29 cellular contexts compared by ENCODE assay signal in the genomic region with DNA sequence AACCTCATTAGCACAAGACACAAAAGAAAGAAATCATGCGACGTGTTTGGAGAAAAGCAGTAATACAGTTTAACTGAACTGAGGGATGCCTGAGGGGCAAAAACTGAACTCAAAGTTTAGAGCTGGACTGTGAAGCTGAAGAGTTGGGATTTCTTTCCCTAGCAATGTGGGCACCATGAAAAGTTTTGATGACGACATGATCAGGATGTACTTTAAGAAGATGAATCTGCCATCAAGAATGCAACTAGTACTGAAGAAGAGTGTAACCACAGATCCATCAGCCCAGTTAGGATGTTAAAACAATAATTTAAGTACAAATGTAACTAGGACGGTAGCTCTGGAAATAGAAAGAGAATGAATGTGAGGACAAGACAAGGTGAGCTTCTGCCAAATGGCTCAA.
"Had no signal": no experiment of that assay in that cellular context is flagged by ENCODE, and none has a peak within 500 bp of the region (broad histone marks: within the 10 kb centered on the region; RNA-seq: fewer than 3 reads in every experiment).

No MANE protein-coding gene starts in this region.

- H3K27me3 ChIP-seq: esophagus squamous epithelium, heart right ventricle, ovary, spleen, tibial nerve, upper lobe of left lung, uterus had no signal

- H3K4me1 Mint-ChIP-seq: naive thymus-derived CD8-positive, alpha-beta T cell; nephron progenitor cell; stimulated activated memory B cell treated with anti-CD40 and anti-IgM and Interleukin-4, amounts not matched to agents 10 μg/mL and 1 μg/mL and 100 μg/mL, for 72 hours had no signal

- H3K36me3 Mint-ChIP-seq: naive thymus-derived CD8-positive, alpha-beta T cell; stimulated activated memory B cell treated with anti-CD40 and anti-IgM and Interleukin-4, amounts not matched to agents 10 μg/mL and 1 μg/mL and 100 μg/mL, for 72 hours had no signal

- H3K4me1 ChIP-seq: esophagus squamous epithelium, heart right ventricle, psoas muscle, spleen, tibial nerve, upper lobe of left lung, uterus had no signal

- FAIRE-seq: endometrium had no signal

- H3K4me3 ChIP-seq: coronary artery, esophagus squamous epithelium, heart right ventricle, lung, ovary, psoas muscle, skin epidermis, spleen, thoracic aorta, tibial nerve, upper lobe of left lung, uterus had no signal

- H3K9me3 ChIP-seq: esophagus squamous epithelium, heart right ventricle, ovary, psoas muscle, spleen, thoracic aorta, tibial nerve, upper lobe of left lung, uterus had no signal

- DNase-seq: dermis blood vessel endothelial cell; effector memory CD8-positive, alpha-beta T cell; erythroblast; esophagus squamous epithelium; foreskin melanocyte; glutamatergic neuron; heart right ventricle; hippocampal formation; islet precursor cell; left ventricle myocardium superior; naive thymus-derived CD8-positive, alpha-beta T cell; nephron progenitor cell; occipital lobe; ovary; posterior cingulate gyrus; psoas muscle; right cardiac atrium; spleen; stimulated activated CD4-positive, alpha-beta T cell treated with anti-CD3 and anti-CD28 coated beads, Interleukin-4, amount 100 ng/mL, for 4 hours; upper lobe of left lung; uterus had no signal

- H3K27ac ChIP-seq: coronary artery, esophagus squamous epithelium, heart right ventricle, ovary, psoas muscle, skin epidermis, spleen, thoracic aorta, tibial nerve, upper lobe of left lung, uterus had no signal

- H3K27ac Mint-ChIP-seq: effector memory CD8-positive, alpha-beta T cell; naive thymus-derived CD8-positive, alpha-beta T cell; nephron progenitor cell; stimulated activated memory B cell treated with anti-CD40 and anti-IgM and Interleukin-4, amounts not matched to agents 10 μg/mL and 1 μg/mL and 100 μg/mL, for 72 hours; stimulated activated naive CD8-positive, alpha-beta T cell treated with anti-CD3 and anti-CD28 coated beads, Interleukin-15, Interleukin-2, amounts not matched to agents 100 ng/mL and 50 ng/mL, for 24 hours had no signal

- H3K9me3 Mint-ChIP-seq: effector memory CD8-positive, alpha-beta T cell; nephron progenitor cell; stimulated activated memory B cell treated with anti-CD40 and anti-IgM and Interleukin-4, amounts not matched to agents 10 μg/mL and 1 μg/mL and 100 μg/mL, for 72 hours; stimulated activated naive CD8-positive, alpha-beta T cell treated with anti-CD3 and anti-CD28 coated beads, Interleukin-15, Interleukin-2, amounts not matched to agents 100 ng/mL and 50 ng/mL, for 24 hours had no signal

- H3K36me3 ChIP-seq: esophagus squamous epithelium, heart right ventricle, ovary, spleen, thoracic aorta, tibial nerve, upper lobe of left lung, uterus had no signal

- H3K4me3 Mint-ChIP-seq: effector memory CD8-positive, alpha-beta T cell; naive thymus-derived CD8-positive, alpha-beta T cell; nephron progenitor cell; stimulated activated memory B cell treated with anti-CD40 and anti-IgM and Interleukin-4, amounts not matched to agents 10 μg/mL and 1 μg/mL and 100 μg/mL, for 72 hours; stimulated activated naive CD8-positive, alpha-beta T cell treated with anti-CD3 and anti-CD28 coated beads, Interleukin-15, Interleukin-2, amounts not matched to agents 100 ng/mL and 50 ng/mL, for 24 hours had no signal

- H3K27me3 Mint-ChIP-seq: stimulated activated memory B cell treated with anti-CD40 and anti-IgM and Interleukin-4, amounts not matched to agents 10 μg/mL and 1 μg/mL and 100 μg/mL, for 72 hours; stimulated activated naive CD8-positive, alpha-beta T cell treated with anti-CD3 and anti-CD28 coated beads, Interleukin-15, Interleukin-2, amounts not matched to agents 100 ng/mL and 50 ng/mL, for 24 hours had no signal
